ENCODE assay signal across 9 cellular contexts in the genomic region with DNA sequence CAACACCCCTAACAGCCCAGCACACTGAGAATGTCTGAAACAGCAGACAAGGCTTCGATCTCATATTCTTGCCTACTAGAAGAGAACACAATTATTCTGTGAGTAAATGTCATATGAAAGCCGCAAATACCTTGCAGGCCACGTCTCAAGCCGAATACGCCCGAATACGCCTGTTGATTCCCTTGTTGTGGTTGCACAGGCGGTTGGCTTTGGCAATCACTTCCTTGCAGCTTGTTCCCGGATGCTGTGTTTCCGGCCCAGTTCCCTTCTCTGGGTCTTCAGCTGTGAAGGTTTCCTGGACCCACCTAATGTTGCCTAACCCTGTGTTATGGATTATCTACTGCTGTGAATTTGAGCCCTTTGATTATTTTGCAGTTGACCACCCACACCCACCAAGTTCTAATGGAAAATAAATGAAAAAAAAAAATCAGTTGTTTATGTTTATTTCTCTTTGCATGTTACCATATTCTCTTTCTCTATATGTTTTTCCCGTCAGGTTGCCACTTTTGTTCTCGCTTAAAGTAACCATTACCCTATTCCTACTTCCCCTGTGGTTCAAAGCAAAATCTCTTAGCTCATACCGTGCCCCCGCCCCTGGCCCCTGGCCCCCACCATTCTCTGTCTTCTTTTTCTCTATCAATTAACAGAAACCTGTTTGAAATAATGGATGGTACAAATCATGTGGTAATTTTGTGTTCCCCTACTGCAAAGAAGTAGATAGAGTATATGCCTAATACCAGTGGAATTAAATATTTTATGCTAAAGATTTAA.
DNase-seq lines count a peak whose midpoint lies in the region; TF ChIP-seq lines count a peak whose summit lies in the region.
"Had no signal": no experiment of that assay in that cellular context is flagged by ENCODE, and none has a peak within 500 bp of the region (broad histone marks: within the 10 kb centered on the region; RNA-seq: fewer than 3 reads in every experiment).

No MANE protein-coding gene starts in this region.

- TF ChIP-seq POLR2A in testis (IDR thresholded peaks at IDR 0.05) = no peak

- no peaks in the 10 kb centered on the region for H4K20me1 ChIP-seq in SK-N-SH (ENCODE audit: insufficient read depth)

- H3K9me2 ChIP-seq in SK-N-SH = no peaks in the 10 kb centered on the region

- intact Hi-C loops in testis (cut with DNase I; ENCODE audit: low total_unique reads) = no loop called here

- H3K27ac ChIP-seq in testis (no peak overlapping the region), SK-N-SH (ENCODE audit: low read depth in 2 of 2, low read length in 1 of 2) (no peak overlapping the region)
- H3K27ac ChIP-seq: KMS-11 had no signal

- no peak for TF ChIP-seq CTCF in testis (IDR thresholded peaks at IDR 0.05)
- TF ChIP-seq CTCF in SK-N-SH (IDR thresholded peaks at IDR 0.05) = no peak

- peak overlapping the region; percentile 36 for H3K4me3 ChIP-seq in Jurkat, Clone E6-1 (ENCODE audit: low read length)
- H3K4me3 ChIP-seq in testis (peak overlapping the region in 1 of 2 donors; percentile 6), SK-N-SH (ENCODE audit: low read depth in 2 of 2, low read length in 1 of 2) (no peak overlapping the region)

- H3K27me3 ChIP-seq in testis = no peaks in the 10 kb centered on the region
- H3K27me3 ChIP-seq in SK-N-SH (ENCODE audit: insufficient read depth) = no peaks in the 10 kb centered on the region

- no peaks in the 10 kb centered on the region for H3K36me3 ChIP-seq in testis (ENCODE audit: low read depth, missing control alignments)
- no peaks in the 10 kb centered on the region for H3K36me3 ChIP-seq in SK-N-SH (replicated peaks in 1 of 2; ENCODE audit: control insufficient read depth in 1 of 2, insufficient read depth in 2 of 2, low read length in 1 of 2)

- H3K9ac ChIP-seq in SK-N-SH = no peak overlapping the region
- H3K9ac ChIP-seq: KMS-11 had no signal

- CTCF ChIA-PET in SK-N-SH (lab: Yijun Ruan, JAX) = no interaction called here

- H3F3A ChIP-seq in SK-N-SH (replicated peaks; ENCODE audit: insufficient read depth) = no peaks in the 10 kb centered on the region

- H3K79me2 ChIP-seq in SK-N-SH (ENCODE audit: insufficient read depth) = no peaks in the 10 kb centered on the region

- no peaks in the 10 kb centered on the region for H3K4me1 ChIP-seq in testis
- no peaks in the 10 kb centered on the region for H3K4me1 ChIP-seq in SK-N-SH (ENCODE audit: control insufficient read depth in 1 of 2, insufficient read depth in 2 of 2, low read depth in 1 of 2, low read length in 1 of 2)

- H2AFZ ChIP-seq in SK-N-SH (ENCODE audit: low read depth) = no peak overlapping the region

- POLR2A ChIA-PET in SK-N-SH (lab: Yijun Ruan, JAX) = no interaction called here

- DNase-seq in AG20443 (ENCODE audit: low spot score) = peak; percentile 21
- DNase-seq in Jurkat, Clone E6-1 (ENCODE audit: low read depth, low spot score) = peak; percentile 97
- DNase-seq in activated T-cell treated with anti-CD3 and anti-CD28 coated beads for 1 hour (ENCODE audit: low read depth) = peak; percentile 3
- DNase-seq in left kidney (ENCODE audit: low read depth, low spot score) = peak; percentile 26
- peak; percentile 50 for DNase-seq in testis
- DNase-seq in SK-N-SH = no peak
- DNase-seq in NCI-H345 treated with DMSO at 0.1 percent for 48 hours (lab: John Stamatoyannopoulos, UW; ENCODE audit: unreplicated experiment) = no peak
- no peak for DNase-seq in NK-92 (lab: John Stamatoyannopoulos, UW; ENCODE audit: unreplicated experiment)

- no peak overlapping the region for H3K4me2 ChIP-seq in SK-N-SH
- H3K4me2 ChIP-seq: KMS-11 had no signal

- TF ChIP-seq EP300 in SK-N-SH (IDR thresholded peaks at IDR 0.05; ENCODE audit: borderline replicate concordance in 1 of 2, low read depth in 1 of 2, low read length in 1 of 2) = no peak

- WGBS in testis, 2 donors = 48 to 62% methylated on average over 14 of the region's 14 CpGs
- WGBS in SK-N-SH (ENCODE audit: low lambda C conversion rate) = 79% methylated on average over 14 of the region's 14 CpGs

- no peak for TF ChIP-seq RAD21 in SK-N-SH (IDR thresholded peaks at IDR 0.05; ENCODE audit: low read length)

- H3K9me3 ChIP-seq in testis = no peaks in the 10 kb centered on the region
- H3K9me3 ChIP-seq in SK-N-SH = no peaks in the 10 kb centered on the region

TF ChIP-seq in SK-N-SH, 30 proteins besides CTCF, POLR2A, EP300 and RAD21:
- TF ChIP-seq TEAD4 (IDR thresholded peaks at IDR 0.05; ENCODE audit: borderline replicate concordance, insufficient read depth) (no peak), SMC3 (IDR thresholded peaks at IDR 0.05; ENCODE audit: low read depth, low read length) (no peak), TCF12 (IDR thresholded peaks at IDR 0.05) (no peak), FOSL2 (IDR thresholded peaks at IDR 0.05; ENCODE audit: borderline replicate concordance, low read depth) (no peak), USF2 (IDR thresholded peaks at IDR 0.05; ENCODE audit: borderline replicate concordance, low read depth, low read length) (no peak), MXI1 (IDR thresholded peaks at IDR 0.05; ENCODE audit: low read depth, low read length) (no peak), NRF1 (IDR thresholded peaks at IDR 0.05; ENCODE audit: low read depth, low read length) (no peak), EZH2phosphoT487 (IDR thresholded peaks at IDR 0.05; ENCODE audit: borderline replicate concordance, low read depth) (no peak), SIN3A (IDR thresholded peaks at IDR 0.05; ENCODE audit: borderline replicate concordance, low read depth, low read length) (no peak), MEF2A (IDR thresholded peaks at IDR 0.05; ENCODE audit: borderline replicate concordance, low read depth) (no peak), RXRA (IDR thresholded peaks at IDR 0.05; ENCODE audit: borderline replicate concordance, low read depth) (no peak), PBX3 (IDR thresholded peaks at IDR 0.05) (no peak), FOXJ3 (CRISPR knock-in tag; IDR thresholded peaks at IDR 0.05) (no peak), RCOR1 (IDR thresholded peaks at IDR 0.05; ENCODE audit: low read length) (no peak), YY1 (IDR thresholded peaks at IDR 0.05; ENCODE audit: low read depth) (no peak), JUND (IDR thresholded peaks at IDR 0.05) (no peak), REST (IDR thresholded peaks at IDR 0.05; ENCODE audit: low read depth, low read length) (no peak), POLR2AphosphoS5 (IDR thresholded peaks at IDR 0.05; ENCODE audit: low read depth, low read length) (no peak)

Comparison
In these comparisons a context has a peak if more than half of its experiments do, and no peak if none do; other contexts are left out.
1. DNase-seq: peak in AG20443 (single experiment), Jurkat, Clone E6-1 (single experiment), activated T-cell treated with anti-CD3 and anti-CD28 coated beads for 1 hour (single experiment), left kidney (single experiment) and testis (single experiment); none in SK-N-SH (single experiment), NCI-H345 treated with DMSO at 0.1 percent for 48 hours (single experiment) and NK-92 (single experiment).